In the genomic region with DNA sequence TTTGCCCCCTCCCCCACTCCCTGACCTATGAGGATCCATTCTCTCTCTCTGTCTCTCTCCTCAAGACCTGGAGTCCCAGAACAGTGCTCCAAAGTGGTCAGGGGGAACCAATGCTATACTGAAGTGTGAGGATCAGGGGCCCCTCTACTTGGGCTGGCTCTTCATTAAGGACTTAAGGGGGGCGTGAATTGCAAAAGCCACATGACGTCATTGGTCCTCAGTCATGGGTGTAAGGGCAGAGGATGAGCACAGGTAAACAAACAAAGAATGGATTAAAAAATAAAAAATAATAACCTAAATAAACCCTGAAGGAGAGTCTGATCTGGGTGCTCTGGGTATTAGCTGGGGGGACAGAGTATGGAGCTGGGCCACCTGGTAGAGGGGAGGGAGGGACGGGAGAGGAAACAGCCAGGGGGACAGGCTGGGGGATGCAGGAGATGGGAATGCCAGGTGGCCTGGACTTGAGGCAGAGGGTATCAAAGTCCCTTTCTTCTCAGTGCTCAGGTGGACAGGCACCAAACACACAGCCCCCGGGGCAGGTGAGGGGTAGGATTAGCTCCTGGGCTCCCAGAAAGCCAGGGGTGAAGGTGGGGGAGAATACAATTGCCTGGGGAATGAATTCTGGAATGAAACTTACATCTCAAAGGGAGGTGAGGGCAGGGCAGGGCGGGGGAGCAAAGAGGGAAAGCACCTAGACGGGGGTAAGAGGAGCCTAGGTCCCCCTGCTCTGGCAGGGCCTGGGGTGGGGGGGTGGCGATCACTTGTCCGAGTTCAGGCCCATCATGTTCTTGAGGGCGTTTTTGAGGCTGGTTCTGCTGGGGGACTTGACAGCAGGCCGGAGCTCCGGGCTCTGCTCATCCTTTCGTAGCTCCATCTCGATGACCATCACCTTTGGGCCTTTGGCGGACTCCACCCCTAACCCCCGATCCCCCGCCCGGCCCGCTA, we compare ENCODE assay signal across 9 cellular contexts. TPM values are rescaled to one million over a fixed set of nuclear protein-coding genes. Genes with fewer than 3 reads are reported as not detected.
DNase-seq lines count a peak whose midpoint lies in the region; ATAC-seq, FAIRE-seq and TF ChIP-seq lines count a peak whose summit lies in the region.
"Had no signal": no experiment of that assay in that cellular context is flagged by ENCODE, and none has a peak within 500 bp of the region (broad histone marks: within the 10 kb centered on the region; RNA-seq: fewer than 3 reads in every experiment).

No MANE protein-coding gene starts in this region.

- no peak for DNase-seq in activated CD8-positive, alpha-beta memory T cell treated with anti-CD3 and anti-CD28 coated beads, Interleukin-2, amount 10 ng/mL, durations not matched to agents 7 days and 5 days
- no peak for DNase-seq in activated CD8-positive, alpha-beta memory T cell treated with anti-CD3 and anti-CD28 coated beads, Interleukin-2, amount 50 U/mL, for 4 hours
- DNase-seq in astrocyte (ENCODE audit: low read depth) (no peak), lower leg skin (ENCODE audit: low spot score in 2 of 2) (no peak), tibial artery (no peak), NCI-H187 treated with DMSO at 0.1 percent for 48 hours (lab: John Stamatoyannopoulos, UW) (no peak)
- DNase-seq in stimulated activated naive CD4-positive, alpha-beta T cell treated with Interleukin-2 at 50 U/mL for 16 hours (lab: John Stamatoyannopoulos, UW): no peak

- no peaks in the 10 kb centered on the region for H3K9me3 ChIP-seq in astrocyte (ENCODE audit: insufficient read depth, low read depth, low read length)
- H3K9me3 ChIP-seq in tibial artery: no peaks in the 10 kb centered on the region

- H3K36me3 ChIP-seq in astrocyte (ENCODE audit: insufficient read depth, low read length) (no peaks in the 10 kb centered on the region), tibial artery (no peaks in the 10 kb centered on the region)

- no peak for TF ChIP-seq CTCF in astrocyte (IDR thresholded peaks at IDR 0.05; ENCODE audit: insufficient read depth, low read depth, low read length)
- no peak for TF ChIP-seq CTCF in lower leg skin (IDR thresholded peaks at IDR 0.05)
- TF ChIP-seq CTCF in tibial artery (IDR thresholded peaks at IDR 0.05): no peak

- H3K4me1 ChIP-seq in astrocyte (ENCODE audit: insufficient read depth, low read length) (peaks cover 4% of the 10 kb centered on the region), tibial artery (peaks cover 0 to 17% (median 14%) of the 10 kb centered on the region in 4 donors)

- no peaks in the 10 kb centered on the region for H3K79me2 ChIP-seq in astrocyte (ENCODE audit: insufficient read depth, low read length)

- H4K20me1 ChIP-seq in astrocyte (ENCODE audit: insufficient read depth, low read length): no peaks in the 10 kb centered on the region

- H3K9ac ChIP-seq in astrocyte (ENCODE audit: low read length): peak overlapping the region; percentile 76

- H3K36me3 Mint-ChIP-seq in activated CD8-positive, alpha-beta memory T cell treated with anti-CD3 and anti-CD28 coated beads, Interleukin-2, amount 10 ng/mL, durations not matched to agents 7 days and 5 days: peaks cover 4% of the 10 kb centered on the region
- no peaks in the 10 kb centered on the region for H3K36me3 Mint-ChIP-seq in astrocyte (ENCODE audit: low read depth, unreplicated experiment)

- intact Hi-C loops in lower leg skin (cut with DNase I; ENCODE audit: low total_unique reads) (no loop called here), tibial artery (cut with DNase I; ENCODE audit: low total_unique reads) (loop anchor here (5.0 kb wide), 1 partner anchor 78 kb away; a partner anchor contains a TSS)

- whole genome bisulfite sequencing in lower leg skin, 2 donors: 11 to 19% methylated on average over 18 of the region's 18 CpGs

- H3K4me2 ChIP-seq in astrocyte (ENCODE audit: low read length): peak overlapping the region; percentile 89

- no peak for TF ChIP-seq POLR2A in lower leg skin (IDR thresholded peaks at IDR 0.05)

- H3K4me3 ChIP-seq in astrocyte (ENCODE audit: insufficient read depth, low read depth, low read length): peak overlapping the region; percentile 65
- peak overlapping the region; percentile 54 for H3K4me3 ChIP-seq in lower leg skin (ENCODE audit: low read depth, poor library complexity, severe bottlenecking)
- peak overlapping the region; percentile 53 to 66 for H3K4me3 ChIP-seq in tibial artery

- CTCF ChIA-PET in activated CD8-positive, alpha-beta memory T cell treated with anti-CD3 and anti-CD28 coated beads, Interleukin-2, amount 10 ng/mL, durations not matched to agents 7 days and 5 days (lab: Charles Lee): interaction anchor here (0.6 to 4.4 kb wide), 22 partner anchors 10 to 152 kb away, joined by 3 to 34 read pairs (median 4); a partner anchor contains a TSS

- H3K4me3 Mint-ChIP-seq in activated CD8-positive, alpha-beta memory T cell treated with anti-CD3 and anti-CD28 coated beads, Interleukin-2, amount 10 ng/mL, durations not matched to agents 7 days and 5 days: peak overlapping the region; percentile 99
- H3K4me3 Mint-ChIP-seq in astrocyte (ENCODE audit: unreplicated experiment): peak overlapping the region; percentile 87

- peak overlapping the region; percentile 94 for H2AFZ ChIP-seq in astrocyte (ENCODE audit: low read depth, low read length)

- H3K27ac ChIP-seq in astrocyte (ENCODE audit: low read depth, low read length) (no peak overlapping the region), tibial artery (peak overlapping the region; percentile 26 to 41)
- H3K27ac ChIP-seq: VCaP had no signal

- no peak for ATAC-seq in activated CD8-positive, alpha-beta memory T cell treated with anti-CD3 and anti-CD28 coated beads, Interleukin-2, amount 10 ng/mL, durations not matched to agents 7 days and 5 days
- ATAC-seq in HG03095 (IDR thresholded peaks at IDR 0.05; ENCODE audit: unreplicated experiment): no peak

- H3K27me3 ChIP-seq in astrocyte (ENCODE audit: insufficient read depth, low read length) (no peaks in the 10 kb centered on the region), tibial artery (peaks cover 0 to 28% of the 10 kb centered on the region in 2 donors)

- peak overlapping the region; percentile 90 for H3K27ac Mint-ChIP-seq in activated CD8-positive, alpha-beta memory T cell treated with anti-CD3 and anti-CD28 coated beads, Interleukin-2, amount 10 ng/mL, durations not matched to agents 7 days and 5 days
- no peak overlapping the region for H3K27ac Mint-ChIP-seq in astrocyte (ENCODE audit: unreplicated experiment)

- H3K27me3 Mint-ChIP-seq in activated CD8-positive, alpha-beta memory T cell treated with anti-CD3 and anti-CD28 coated beads, Interleukin-2, amount 10 ng/mL, durations not matched to agents 7 days and 5 days: no peaks in the 10 kb centered on the region
- H3K27me3 Mint-ChIP-seq in astrocyte (ENCODE audit: low read depth, unreplicated experiment): no peaks in the 10 kb centered on the region

- FAIRE-seq in astrocyte (lab: Jason Lieb, UNC): no peak

- peaks cover 32% of the 10 kb centered on the region for H3K4me1 Mint-ChIP-seq in activated CD8-positive, alpha-beta memory T cell treated with anti-CD3 and anti-CD28 coated beads, Interleukin-2, amount 10 ng/mL, durations not matched to agents 7 days and 5 days
- peaks cover 21% of the 10 kb centered on the region for H3K4me1 Mint-ChIP-seq in astrocyte (ENCODE audit: low read depth, unreplicated experiment)

- no peaks in the 10 kb centered on the region for H3K9me3 Mint-ChIP-seq in activated CD8-positive, alpha-beta memory T cell treated with anti-CD3 and anti-CD28 coated beads, Interleukin-2, amount 10 ng/mL, durations not matched to agents 7 days and 5 days (ENCODE audit: low read depth)
- no peaks in the 10 kb centered on the region for H3K9me3 Mint-ChIP-seq in astrocyte (ENCODE audit: unreplicated experiment)

RNA-seq across cellular contexts. Expression of a gene that starts 4.6 kb away (rescaled TPM):
- 1 to 10 TPM; 3.9 to 5.9 TPM for total RNA-seq in activated CD8-positive, alpha-beta memory T cell treated with anti-CD3 and anti-CD28 coated beads, Interleukin-2, amount 10 ng/mL, durations not matched to agents 7 days and 5 days
- total RNA-seq in astrocyte: 2.3 TPM in 2 replicates
- 1 to 10 TPM in 3 of 4 donors, under 1 TPM in 1; 0.84 to 8.7 (median 4.5) TPM for total RNA-seq in lower leg skin

RNA-seq across cellular contexts. Expression of a gene that starts 9.0 kb away (rescaled TPM):
- total RNA-seq in activated CD8-positive, alpha-beta memory T cell treated with anti-CD3 and anti-CD28 coated beads, Interleukin-2, amount 10 ng/mL, durations not matched to agents 7 days and 5 days: 100 to 1,000 TPM; 144 to 173 TPM
- total RNA-seq in astrocyte (176 and 181 TPM in 2 replicates), lower leg skin (100 to 1,000 TPM in 1 of 4 donors, 10 to 100 TPM in 3; 20.6 to 107 (median 52.2) TPM)

RNA-seq across cellular contexts. Expression of a gene that starts 46.7 kb away (rescaled TPM):
- total RNA-seq in activated CD8-positive, alpha-beta memory T cell treated with anti-CD3 and anti-CD28 coated beads, Interleukin-2, amount 10 ng/mL, durations not matched to agents 7 days and 5 days: not detected
- total RNA-seq in astrocyte (0.26 TPM in 1 of 2 replicates, not detected in the other), lower leg skin (1 to 10 TPM in 3 of 4 donors, under 1 TPM in 1; 0.80 to 9.1 (median 4.6) TPM)
